Comparison of ENCODE assay signal across 13 cellular contexts in genomic region chr16:66359012-66359411, GRCh38. TPM values are rescaled to one million over a fixed set of nuclear protein-coding genes. Genes with fewer than 3 reads are reported as not detected.
DNase-seq lines count a peak whose midpoint lies in the region; ATAC-seq and TF ChIP-seq lines count a peak whose summit lies in the region.
"Had no signal": no experiment of that assay in that cellular context is flagged by ENCODE, and none has a peak within 500 bp of the region (broad histone marks: within the 10 kb centered on the region; RNA-seq: fewer than 3 reads in every experiment).

No MANE protein-coding gene starts in this region.

- no peak overlapping the region for H2BK15ac ChIP-seq in neuronal stem cell (ENCODE audit: low read length)

- DNase-seq in Daoy (ENCODE audit: low read depth) (peak; percentile 80), NCI-H446 treated with DMSO at 0.1 percent for 48 hours (lab: John Stamatoyannopoulos, UW) (peak; percentile 67), endothelial cell (ENCODE audit: low spot score) (no peak), neuronal stem cell (ENCODE audit: low spot score) (no peak), iPS-NIHi7 (ENCODE audit: extremely low spot score) (no peak)
- DNase-seq: amygdala; nucleus accumbens; stimulated activated CD4-positive, alpha-beta T cell treated with anti-CD3 and anti-CD28 coated beads, Interleukin-1b, Interleukin-23, amount 100 ng/mL, for 48 hours; stimulated activated naive CD4-positive, alpha-beta T cell had no signal

- H3K4me2 ChIP-seq in neuronal stem cell (ENCODE audit: insufficient read depth, low read length, poor library complexity, severe bottlenecking): no peak overlapping the region

- no peak overlapping the region for H3K14ac ChIP-seq in neuronal stem cell (ENCODE audit: low read length)

- no CpG with 5 or more reads among the region's 10 CpGs for WGBS in neuronal stem cell (ENCODE audit: extremely low coverage in 2 of 2, insufficient read length in 2 of 2, insufficient replicate concordance in 1 of 2), 2 donors

- peaks cover 0 to 5% (median 0%) of the 10 kb centered on the region in 3 experiments for H3K27me3 ChIP-seq in neuronal stem cell (ENCODE audit: control insufficient read depth in 3 of 3, insufficient read depth in 3 of 3, low read depth in 1 of 3, low read length in 3 of 3)

- H2AK5ac ChIP-seq in neuronal stem cell (ENCODE audit: low read depth, low read length): no peak overlapping the region

- no peak overlapping the region for H3K18ac ChIP-seq in neuronal stem cell (ENCODE audit: low read length)

- no peaks in the 10 kb centered on the region for H3K36me3 ChIP-seq in neuronal stem cell (replicated peaks in 1 of 2; ENCODE audit: control insufficient read depth in 2 of 2, insufficient read depth in 2 of 2, low read length in 2 of 2)

- no peaks in the 10 kb centered on the region for H3K9me3 ChIP-seq in neuronal stem cell (replicated peaks in 1 of 2; ENCODE audit: control insufficient read depth in 2 of 2, insufficient read depth in 1 of 2, low read depth in 1 of 2, low read length in 2 of 2)

- ATAC-seq in GM18519 (IDR thresholded peaks at IDR 0.05; ENCODE audit: low FRiP score, unreplicated experiment) (no peak), GM21360 (IDR thresholded peaks at IDR 0.05; ENCODE audit: unreplicated experiment) (no peak), GM18861 (IDR thresholded peaks at IDR 0.05; ENCODE audit: unreplicated experiment) (no peak)

- H4K8ac ChIP-seq in neuronal stem cell (ENCODE audit: low read depth, low read length): no peak overlapping the region

- no peak overlapping the region for H3K4me3 ChIP-seq in neuronal stem cell (ENCODE audit: low read length in 2 of 2)

- peak overlapping the region; percentile 80 for H3K4me3 Mint-ChIP-seq in endothelial cell (ENCODE audit: unreplicated experiment)

- H3K4me1 Mint-ChIP-seq in endothelial cell (ENCODE audit: unreplicated experiment): peaks cover 63% of the 10 kb centered on the region

- H3K4ac ChIP-seq in neuronal stem cell (ENCODE audit: low read length): no peak overlapping the region

- H3K9me3 Mint-ChIP-seq in endothelial cell (ENCODE audit: unreplicated experiment): no peaks in the 10 kb centered on the region

- peaks cover 14% of the 10 kb centered on the region for H3K36me3 Mint-ChIP-seq in endothelial cell (ENCODE audit: low read depth, unreplicated experiment)

- TF ChIP-seq CTCF in endothelial cell (IDR thresholded peaks at IDR 0.05; ENCODE audit: unreplicated experiment): no peak

- no peak overlapping the region for H3K9ac ChIP-seq in neuronal stem cell (ENCODE audit: low read depth, low read length, poor library complexity)

- H3K4me1 ChIP-seq in neuronal stem cell (ENCODE audit: control insufficient read depth in 2 of 2, insufficient read depth in 1 of 2, low read depth in 1 of 2, low read length in 2 of 2): peaks cover 14 to 16% of the 10 kb centered on the region in 2 donors

- H3K23ac ChIP-seq in neuronal stem cell (ENCODE audit: low read depth, low read length, poor library complexity): no peak overlapping the region

- no peak overlapping the region for H4K91ac ChIP-seq in neuronal stem cell (ENCODE audit: low read depth, low read length, poor library complexity)

- peaks cover 33% of the 10 kb centered on the region for H3K27me3 Mint-ChIP-seq in endothelial cell (ENCODE audit: unreplicated experiment)

- H2BK5ac ChIP-seq in neuronal stem cell (ENCODE audit: low read length): no peak overlapping the region

- H3K27ac Mint-ChIP-seq in endothelial cell (ENCODE audit: unreplicated experiment): peak overlapping the region; percentile 99

- H2BK120ac ChIP-seq in neuronal stem cell (ENCODE audit: low read depth, low read length): no peak overlapping the region

- peak overlapping the region; percentile 74 for H2AFZ ChIP-seq in neuronal stem cell (ENCODE audit: low read length)

- H3K27ac ChIP-seq in neuronal stem cell (replicated peaks; ENCODE audit: low read length): no peak overlapping the region
- H3K27ac ChIP-seq: VCaP had no signal

- H3K79me1 ChIP-seq in neuronal stem cell (ENCODE audit: low read depth, low read length): no peaks in the 10 kb centered on the region

- H2BK12ac ChIP-seq in neuronal stem cell (ENCODE audit: low read length): no peak overlapping the region

RNA-seq across cellular contexts. Expression of gene CDH5, which starts 7.5 kb away (rescaled TPM):
- 0.06 TPM in 2 replicates for total RNA-seq in Daoy (2014; rRNA removed; shearing (Covaris generic))
- 1,308 TPM for total RNA-seq in endothelial cell (ENCODE audit: unreplicated experiment)
- 0.21 TPM for polyA plus RNA-seq in neuronal stem cell (2013, experiment 1 of 2)
- 0.25 TPM for polyA plus RNA-seq in neuronal stem cell (2013, experiment 2 of 2)

Comparison
In these comparisons a context has a peak if more than half of its experiments do, and no peak if none do; other contexts are left out.
1. DNase-seq: peak in Daoy (single experiment) and NCI-H446 treated with DMSO at 0.1 percent for 48 hours (single experiment); none in endothelial cell (single experiment), neuronal stem cell (single experiment) and iPS-NIHi7 (single experiment).
2. RNA of gene CDH5, which starts 7.5 kb away (total RNA-seq): 1,308 TPM in endothelial cell (single experiment); 0.06 TPM in Daoy; every median in the first group is over 1,000 times any median in the second.